In the genomic region with DNA sequence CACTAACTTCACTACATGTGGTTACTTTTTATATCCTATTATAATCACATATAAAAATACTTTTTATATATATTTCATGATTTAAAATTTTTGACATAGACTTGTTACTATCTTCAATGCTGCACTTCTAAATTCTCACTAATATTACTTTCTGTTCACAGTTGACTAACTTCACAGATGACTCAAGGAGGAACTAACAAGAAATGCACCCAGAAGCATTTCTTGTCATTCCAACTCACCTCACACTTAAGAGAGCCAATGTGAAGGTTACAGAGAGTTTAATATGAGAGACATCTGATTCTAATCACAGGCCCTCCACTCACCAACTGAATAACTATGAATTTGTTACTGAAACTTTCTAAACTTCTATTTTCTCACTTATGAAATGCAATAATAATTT, we compare ENCODE assay signal across 22 cellular contexts.
A peak's percentile ranks its signal among the peaks of the same experiment; 100 is the strongest.
DNase-seq lines count a peak whose midpoint lies in the region; ATAC-seq and TF ChIP-seq lines count a peak whose summit lies in the region.
"Had no signal": no experiment of that assay in that cellular context is flagged by ENCODE, and none has a peak within 500 bp of the region (broad histone marks: within the 10 kb centered on the region; RNA-seq: fewer than 3 reads in every experiment).

No MANE protein-coding gene starts in this region.

- CTCF ChIA-PET in PC-3 (lab: Charles Lee): no interaction called here

- H3F3A ChIP-seq in PC-3 (ENCODE audit: low read length, unreplicated experiment): no peaks in the 10 kb centered on the region

- in situ Hi-C loops in Caki2 (cut with HindIII; ENCODE audit: low pct_unique_long_range_greater_than_20kb, low sequenced_read_pairs): no loop called here

- no peaks in the 10 kb centered on the region for H3K9me3 ChIP-seq in PC-3 (ENCODE audit: low read length)
- no peaks in the 10 kb centered on the region for H3K9me3 ChIP-seq in psoas muscle
- no peaks in the 10 kb centered on the region for H3K9me3 ChIP-seq in thyroid gland

- no peaks in the 10 kb centered on the region for H3K36me3 ChIP-seq in PC-3 (ENCODE audit: low read depth, low read length)
- H3K36me3 ChIP-seq in psoas muscle (ENCODE audit: insufficient read depth in 1 of 2, low read depth in 1 of 2): no peaks in the 10 kb centered on the region
- H3K36me3 ChIP-seq in thyroid gland: no peaks in the 10 kb centered on the region

- no peak overlapping the region for H3K4me2 ChIP-seq in PC-3 (ENCODE audit: low read length)
- H3K4me2 ChIP-seq: KMS-11 had no signal

- BruUV-seq in PC-3 (replicated peaks; lab: Mats Ljungman, UMichigan): no TSS peak

- H3K4me3 ChIP-seq in PC-3 (ENCODE audit: low read length): no peak overlapping the region
- H3K4me3 ChIP-seq in epithelial cell of proximal tubule (ENCODE audit: low read depth, low read length): no peak overlapping the region
- H3K4me3 ChIP-seq in psoas muscle: no peak overlapping the region
- no peak overlapping the region for H3K4me3 ChIP-seq in thyroid gland (replicated peaks in 1 of 3)

- intact Hi-C loops in PC-3 (cut with micrococcal nuclease): no loop called here
- intact Hi-C loops in psoas muscle (cut with DNase I): no loop called here
- intact Hi-C loops in thyroid gland (cut with DNase I): no loop called here

- H3K9ac ChIP-seq in PC-3 (ENCODE audit: low read length): no peak overlapping the region
- H3K9ac ChIP-seq: KMS-11 had no signal

- no peak overlapping the region for H2AFZ ChIP-seq in PC-3 (ENCODE audit: low read length)

- POLR2A ChIA-PET in PC-3 (lab: Charles Lee; ENCODE audit: unreplicated experiment): no interaction called here

- no peaks in the 10 kb centered on the region for H3K4me1 ChIP-seq in PC-3 (ENCODE audit: insufficient read depth, low read length)
- no peaks in the 10 kb centered on the region for H3K4me1 ChIP-seq in psoas muscle
- H3K4me1 ChIP-seq in thyroid gland: peaks cover 0 to 5% of the 10 kb centered on the region in 2 donors

- TF ChIP-seq POLR2A in thyroid gland (IDR thresholded peaks at IDR 0.05): no peak

- no peaks in the 10 kb centered on the region for H3K79me2 ChIP-seq in PC-3 (ENCODE audit: low read length)

- H3K27me3 ChIP-seq in PC-3 (ENCODE audit: low read length): no peaks in the 10 kb centered on the region
- no peaks in the 10 kb centered on the region for H3K27me3 ChIP-seq in psoas muscle (ENCODE audit: insufficient read depth in 3 of 3, low read length in 2 of 3)
- no peaks in the 10 kb centered on the region for H3K27me3 ChIP-seq in thyroid gland

- ATAC-seq in PC-3: no peak
- no peak for ATAC-seq in psoas muscle
- ATAC-seq: Right ventricle myocardium inferior had no signal

- no peaks in the 10 kb centered on the region for H4K20me1 ChIP-seq in PC-3 (ENCODE audit: low read length)

- TF ChIP-seq CTCF in PC-3 (conservative IDR thresholded peaks at IDR 0.05; ENCODE audit: low read depth, low read length) (no peak), epithelial cell of proximal tubule (conservative IDR thresholded peaks at IDR 0.05; ENCODE audit: low read depth, low read length) (no peak), psoas muscle (IDR thresholded peaks at IDR 0.05) (no peak), thyroid gland (IDR thresholded peaks at IDR 0.05) (no peak)

- H3K27ac ChIP-seq in PC-3 (ENCODE audit: low read length): no peak overlapping the region
- no peak overlapping the region for H3K27ac ChIP-seq in psoas muscle
- no peak overlapping the region for H3K27ac ChIP-seq in thyroid gland
- H3K27ac ChIP-seq: C4-2B, KMS-11 had no signal

- DNase-seq in Caki2 (ENCODE audit: low read depth) (peak; percentile 35), PC-3 (peak; percentile 22), epithelial cell of proximal tubule (ENCODE audit: low read depth) (peak; percentile 31), non-pigmented ciliary epithelial cell (ENCODE audit: low read depth) (peak; percentile 2), NCI-H1105 (lab: John Stamatoyannopoulos, UW) (no peak), psoas muscle (no peak), thyroid gland (no peak)
- DNase-seq: 8988T; CD8-positive, alpha-beta memory T cell; DMS53; H7; IMR-90; NCI-H1105 treated with DMSO at 0.1 percent for 48 hours; NCI-H1694; NCI-H2081; NCI-H2171; NCI-H345; NCI-H524; NCI-H82 had no signal

- H3K9me2 ChIP-seq in PC-3 (replicated peaks; ENCODE audit: low read length): no peaks in the 10 kb centered on the region

Comparison
In these comparisons a context has a peak if more than half of its experiments do, and no peak if none do; other contexts are left out.
1. DNase-seq: peak in Caki2 (single experiment), PC-3 (single experiment), epithelial cell of proximal tubule (single experiment) and non-pigmented ciliary epithelial cell (single experiment); none in NCI-H1105 (single experiment), psoas muscle (0 of 2) and thyroid gland (0 of 2).